In the genomic region with DNA sequence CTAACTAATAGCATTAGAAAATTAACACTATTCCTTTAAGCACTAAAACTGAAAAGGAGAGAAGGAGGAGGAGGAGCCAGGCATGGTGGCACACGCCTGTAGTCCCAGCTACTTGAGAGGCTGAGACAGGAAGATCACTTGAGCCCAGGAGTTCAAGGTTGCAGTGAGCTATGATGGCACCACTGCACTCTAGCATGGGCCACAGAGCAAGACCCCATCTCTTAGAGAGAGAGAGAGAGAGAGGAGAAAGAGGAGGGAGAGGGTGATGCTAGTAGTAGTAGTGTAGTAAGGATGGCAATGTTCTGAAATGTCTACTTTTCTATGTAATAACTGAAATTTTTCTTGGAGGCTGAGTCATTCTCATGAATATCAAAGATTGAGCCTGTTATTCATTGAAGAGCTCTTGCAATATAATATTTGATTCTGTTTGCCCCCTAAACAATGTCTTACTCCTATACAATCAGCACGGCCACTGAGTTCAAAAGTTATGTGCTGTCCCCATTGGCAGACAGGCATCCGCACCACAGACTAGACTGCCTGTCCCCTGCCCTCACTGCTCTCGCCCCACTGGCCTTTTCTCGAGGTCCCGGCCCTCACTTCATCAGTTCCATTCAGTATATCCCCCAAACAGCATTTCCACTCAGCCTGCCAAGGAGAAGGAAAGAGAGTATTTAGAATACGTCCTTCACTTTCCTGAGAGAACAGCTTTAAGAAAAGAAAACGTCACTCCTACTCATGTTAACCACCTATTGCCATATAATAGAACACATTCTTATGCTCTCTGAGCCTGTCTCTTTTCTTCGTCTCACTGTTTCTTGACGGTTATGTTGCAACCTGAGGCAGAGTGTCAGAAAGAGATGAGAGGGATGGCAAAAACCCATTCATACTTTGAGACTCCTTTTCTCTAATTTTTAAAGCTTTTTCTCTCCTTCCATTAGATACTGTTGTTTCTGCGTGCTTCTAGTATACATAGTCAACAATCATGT, we compare ENCODE assay signal across 21 cellular contexts.
A peak's percentile ranks its signal among the peaks of the same experiment; 100 is the strongest.
DNase-seq lines count a peak whose midpoint lies in the region; ATAC-seq and TF ChIP-seq lines count a peak whose summit lies in the region.
"Had no signal": no experiment of that assay in that cellular context is flagged by ENCODE, and none has a peak within 500 bp of the region (broad histone marks: within the 10 kb centered on the region; RNA-seq: fewer than 3 reads in every experiment).

No MANE protein-coding gene starts in this region.

- no peak overlapping the region for H2BK15ac ChIP-seq in neuronal stem cell (ENCODE audit: low read length)

- H2BK5ac ChIP-seq in neuronal stem cell (ENCODE audit: low read length) = no peak overlapping the region

- peak overlapping the region; percentile 84 for H3K18ac ChIP-seq in neuronal stem cell (ENCODE audit: low read length)

- H4K8ac ChIP-seq in neuronal stem cell (ENCODE audit: low read depth, low read length) = no peak overlapping the region

- H3K23ac ChIP-seq in neuronal stem cell (ENCODE audit: low read depth, low read length, poor library complexity) = no peak overlapping the region

- no peak overlapping the region for H3K4me2 ChIP-seq in neuronal stem cell (ENCODE audit: insufficient read depth, low read length, poor library complexity, severe bottlenecking)

- H3K9ac ChIP-seq in neuronal stem cell (ENCODE audit: low read depth, low read length, poor library complexity) = no peak overlapping the region

- H2AK5ac ChIP-seq in neuronal stem cell (ENCODE audit: low read depth, low read length) = no peak overlapping the region

- peak overlapping the region; percentile 62 for H3K27ac ChIP-seq in left ventricle myocardium inferior (replicated peaks)
- H3K27ac ChIP-seq in neuronal stem cell (replicated peaks; ENCODE audit: low read length) = no peak overlapping the region
- peak overlapping the region; percentile 47 for H3K27ac ChIP-seq in upper lobe of right lung
- H3K27ac ChIP-seq: dorsolateral prefrontal cortex, HL-60, WERI-Rb-1 had no signal

- H3K14ac ChIP-seq in neuronal stem cell (ENCODE audit: low read length) = no peak overlapping the region

- ATAC-seq in upper lobe of right lung (no peak), GM19397 (IDR thresholded peaks at IDR 0.05; ENCODE audit: unreplicated experiment) (no peak)
- no peak for ATAC-seq in natural killer cell treated with Interleukin-12 subunit alpha and Interleukin-12 subunit beta and Interleukin-15 and Interleukin-18, amount 100 ng/mL, for 72 hours
- ATAC-seq: K562 had no signal

- H3K79me1 ChIP-seq in neuronal stem cell (ENCODE audit: low read depth, low read length) = peaks cover 2% of the 10 kb centered on the region

- no CpG with 5 or more reads among the region's 11 CpGs for WGBS in neuronal stem cell (ENCODE audit: extremely low coverage in 2 of 2, insufficient read length in 2 of 2, insufficient replicate concordance in 1 of 2), 2 donors

- H3K4me3 Mint-ChIP-seq in chondrocyte (ENCODE audit: unreplicated experiment) = peak overlapping the region; percentile 39
- no peak overlapping the region for H3K4me3 Mint-ChIP-seq in natural killer cell treated with Interleukin-12 subunit alpha and Interleukin-12 subunit beta and Interleukin-15 and Interleukin-18, amount 100 ng/mL, for 72 hours
- H3K4me3 Mint-ChIP-seq: activated CD4-positive, alpha-beta memory T cell treated with anti-CD3 and anti-CD28 coated beads for 36 hours; activated naive CD4-positive, alpha-beta T cell treated with anti-CD3 and anti-CD28 coated beads, Interleukin-2, amount 10 ng/mL, durations not matched to agents 7 days and 5 days; T-helper 1 cell treated with Interleukin-12 subunit alpha and Interleukin-12 subunit beta and Interleukin-4 antibody, amounts not matched to agents 30 μg/mL and 1 μg/mL, for 36 hours had no signal

- no peaks in the 10 kb centered on the region for H3K9me3 ChIP-seq in left ventricle myocardium inferior (replicated peaks)
- no peaks in the 10 kb centered on the region for H3K9me3 ChIP-seq in neuronal stem cell (replicated peaks in 1 of 2; ENCODE audit: control insufficient read depth in 2 of 2, insufficient read depth in 1 of 2, low read depth in 1 of 2, low read length in 2 of 2)
- no peaks in the 10 kb centered on the region for H3K9me3 ChIP-seq in upper lobe of right lung
- H3K9me3 ChIP-seq: stomach had no signal

- intact Hi-C loops in left ventricle myocardium inferior (cut with micrococcal nuclease) (no loop called here), upper lobe of right lung (cut with DNase I) (no loop called here)

- no peak overlapping the region for H3K4ac ChIP-seq in neuronal stem cell (ENCODE audit: low read length)

- H3K4me3 ChIP-seq in left ventricle myocardium inferior = peak overlapping the region; percentile 31
- no peak overlapping the region for H3K4me3 ChIP-seq in neuronal stem cell (ENCODE audit: low read length in 2 of 2)
- no peak overlapping the region for H3K4me3 ChIP-seq in upper lobe of right lung
- H3K4me3 ChIP-seq: K562, stomach had no signal

- H4K91ac ChIP-seq in neuronal stem cell (ENCODE audit: low read depth, low read length, poor library complexity) = no peak overlapping the region

- no peak overlapping the region for H2AFZ ChIP-seq in neuronal stem cell (ENCODE audit: low read length)

- peak overlapping the region; percentile 95 for H3K27ac Mint-ChIP-seq in chondrocyte (ENCODE audit: unreplicated experiment)
- no peak overlapping the region for H3K27ac Mint-ChIP-seq in natural killer cell treated with Interleukin-12 subunit alpha and Interleukin-12 subunit beta and Interleukin-15 and Interleukin-18, amount 100 ng/mL, for 72 hours
- H3K27ac Mint-ChIP-seq: activated CD4-positive, alpha-beta memory T cell treated with anti-CD3 and anti-CD28 coated beads for 36 hours; activated naive CD4-positive, alpha-beta T cell treated with anti-CD3 and anti-CD28 coated beads, Interleukin-2, amount 10 ng/mL, durations not matched to agents 7 days and 5 days; T-helper 1 cell treated with Interleukin-12 subunit alpha and Interleukin-12 subunit beta and Interleukin-4 antibody, amounts not matched to agents 30 μg/mL and 1 μg/mL, for 36 hours had no signal

- DNase-seq in chondrocyte (ENCODE audit: low spot score) = no peak
- no peak for DNase-seq in left ventricle myocardium inferior
- DNase-seq in neuronal stem cell (ENCODE audit: low spot score) = no peak
- DNase-seq in upper lobe of right lung = no peak
- no peak for DNase-seq in NCI-H1930 (lab: John Stamatoyannopoulos, UW)
- no peak for DNase-seq in natural killer cell treated with Interleukin-12 subunit alpha and Interleukin-12 subunit beta and Interleukin-15 and Interleukin-18, amount 100 ng/mL, for 72 hours (ENCODE audit: low spot score)
- DNase-seq: activated CD4-positive, alpha-beta memory T cell treated with anti-CD3 and anti-CD28 coated beads for 36 hours; activated naive CD4-positive, alpha-beta T cell treated with anti-CD3 and anti-CD28 coated beads, Interleukin-2, amount 10 ng/mL, durations not matched to agents 7 days and 5 days; activated T-cell treated with anti-CD3 and anti-CD28 coated beads, Interleukin-2, amount 50 U/mL, for 1 hour; AML-193; dorsolateral prefrontal cortex; head of caudate nucleus; NCI-H2081 treated with DMSO at 0.1 percent for 48 hours; NCI-H524; right cardiac atrium; stomach; WERI-Rb-1 had no signal

- peaks cover 86% of the 10 kb centered on the region for H3K4me1 Mint-ChIP-seq in chondrocyte (ENCODE audit: low read depth)
- H3K4me1 Mint-ChIP-seq in natural killer cell treated with Interleukin-12 subunit alpha and Interleukin-12 subunit beta and Interleukin-15 and Interleukin-18, amount 100 ng/mL, for 72 hours (ENCODE audit: low read depth in 2 of 2) = no peaks in the 10 kb centered on the region
- H3K4me1 Mint-ChIP-seq: activated naive CD4-positive, alpha-beta T cell treated with anti-CD3 and anti-CD28 coated beads, Interleukin-2, amount 10 ng/mL, durations not matched to agents 7 days and 5 days had no signal

- H3K27me3 ChIP-seq in left ventricle myocardium inferior (ENCODE audit: low read depth) = no peaks in the 10 kb centered on the region
- H3K27me3 ChIP-seq in neuronal stem cell (ENCODE audit: control insufficient read depth in 3 of 3, insufficient read depth in 3 of 3, low read depth in 1 of 3, low read length in 3 of 3) = no peaks in the 10 kb centered on the region
- H3K27me3 ChIP-seq in upper lobe of right lung = no peaks in the 10 kb centered on the region
- H3K27me3 ChIP-seq: stomach had no signal

- no peaks in the 10 kb centered on the region for H3K36me3 ChIP-seq in left ventricle myocardium inferior
- H3K36me3 ChIP-seq in neuronal stem cell (replicated peaks in 1 of 2; ENCODE audit: control insufficient read depth in 2 of 2, insufficient read depth in 2 of 2, low read length in 2 of 2) = no peaks in the 10 kb centered on the region
- no peaks in the 10 kb centered on the region for H3K36me3 ChIP-seq in upper lobe of right lung
- H3K36me3 ChIP-seq: stomach, WERI-Rb-1 had no signal

- no peaks in the 10 kb centered on the region for H3K9me3 Mint-ChIP-seq in chondrocyte (ENCODE audit: low read depth)
- H3K9me3 Mint-ChIP-seq in natural killer cell treated with Interleukin-12 subunit alpha and Interleukin-12 subunit beta and Interleukin-15 and Interleukin-18, amount 100 ng/mL, for 72 hours = no peaks in the 10 kb centered on the region
- H3K9me3 Mint-ChIP-seq: activated CD4-positive, alpha-beta memory T cell treated with anti-CD3 and anti-CD28 coated beads for 36 hours; activated naive CD4-positive, alpha-beta T cell treated with anti-CD3 and anti-CD28 coated beads, Interleukin-2, amount 10 ng/mL, durations not matched to agents 7 days and 5 days; T-helper 1 cell treated with Interleukin-12 subunit alpha and Interleukin-12 subunit beta and Interleukin-4 antibody, amounts not matched to agents 30 μg/mL and 1 μg/mL, for 36 hours had no signal

- peaks cover 38% of the 10 kb centered on the region for H3K36me3 Mint-ChIP-seq in chondrocyte (ENCODE audit: low read depth)
- H3K36me3 Mint-ChIP-seq in natural killer cell treated with Interleukin-12 subunit alpha and Interleukin-12 subunit beta and Interleukin-15 and Interleukin-18, amount 100 ng/mL, for 72 hours = no peaks in the 10 kb centered on the region
- H3K36me3 Mint-ChIP-seq: activated CD4-positive, alpha-beta memory T cell treated with anti-CD3 and anti-CD28 coated beads for 36 hours; activated naive CD4-positive, alpha-beta T cell treated with anti-CD3 and anti-CD28 coated beads, Interleukin-2, amount 10 ng/mL, durations not matched to agents 7 days and 5 days had no signal

- H3K27me3 Mint-ChIP-seq in chondrocyte (ENCODE audit: low read depth) = no peaks in the 10 kb centered on the region
- peaks cover 16 to 23% of the 10 kb centered on the region in 2 donors for H3K27me3 Mint-ChIP-seq in natural killer cell treated with Interleukin-12 subunit alpha and Interleukin-12 subunit beta and Interleukin-15 and Interleukin-18, amount 100 ng/mL, for 72 hours

- H2BK120ac ChIP-seq in neuronal stem cell (ENCODE audit: low read depth, low read length) = no peak overlapping the region

- H2BK12ac ChIP-seq in neuronal stem cell (ENCODE audit: low read length) = no peak overlapping the region

- H3K4me1 ChIP-seq in left ventricle myocardium inferior (peaks cover 46% of the 10 kb centered on the region), neuronal stem cell (ENCODE audit: control insufficient read depth in 2 of 2, insufficient read depth in 1 of 2, low read depth in 1 of 2, low read length in 2 of 2) (peaks cover 17 to 23% of the 10 kb centered on the region in 2 donors), upper lobe of right lung (peaks cover 4% of the 10 kb centered on the region)

- TF ChIP-seq CTCF in chondrocyte (IDR thresholded peaks at IDR 0.05) (no peak), left ventricle myocardium inferior (IDR thresholded peaks at IDR 0.05; ENCODE audit: borderline replicate concordance) (no peak), upper lobe of right lung (IDR thresholded peaks at IDR 0.05) (no peak)
